ENCODE assay signal across 8 cellular contexts in genomic region chr18:12391487-12392136, GRCh38. TPM values are rescaled to one million over a fixed set of nuclear protein-coding genes. Genes with fewer than 3 reads are reported as not detected.
DNase-seq lines count a peak whose midpoint lies in the region; ATAC-seq and TF ChIP-seq lines count a peak whose summit lies in the region.

No MANE protein-coding gene starts in this region.

- H3K27ac Mint-ChIP-seq in CD4-positive, alpha-beta T cell: no peak overlapping the region
- H3K27ac Mint-ChIP-seq in T-helper 17 cell (no peak overlapping the region), MCF 10A (ENCODE audit: low read depth, unreplicated experiment) (no peak overlapping the region)

- no TSS peak for BruUV-seq in MCF 10A (replicated peaks; lab: Mats Ljungman, UMichigan)

- no peak overlapping the region for H3K4me3 Mint-ChIP-seq in CD4-positive, alpha-beta T cell
- no peak overlapping the region for H3K4me3 Mint-ChIP-seq in T-helper 17 cell
- H3K4me3 Mint-ChIP-seq in MCF 10A (ENCODE audit: unreplicated experiment): no peak overlapping the region

- H3K4me3 ChIP-seq in Loucy (ENCODE audit: low read length, poor library complexity, severe bottlenecking): no peak overlapping the region

- CTCF ChIA-PET in CD4-positive, alpha-beta T cell (lab: Charles Lee): interaction anchor here (1.0 kb wide), 1 partner anchor 16 kb away, joined by 3 read pairs; the partner anchor contains the start of gene PRELID3A
- CTCF ChIA-PET in MCF 10A (lab: Yijun Ruan, JAX): interaction anchor here (0.6 to 7.5 kb wide), 61 partner anchors 8 to 542 kb away, joined by 3 to 127 read pairs (median 3); partner anchors contain the start of genes PRELID3A and SPIRE1

- no peaks in the 10 kb centered on the region for H3K9me2 ChIP-seq in Loucy (replicated peaks; ENCODE audit: low read depth, low read length)

- H2AFZ ChIP-seq in Loucy (ENCODE audit: low read length): peak overlapping the region; percentile 41

- intact Hi-C loops in CD4-positive, alpha-beta T cell (cut with DNase I, micrococcal nuclease): loop anchor here (1.0 to 10.0 kb wide), 6 partner anchors 268 to 763 kb away; no protein-coding TSS in a partner anchor
- intact Hi-C loops in MCF 10A (cut with micrococcal nuclease): loop anchor here (1.0 to 10.0 kb wide), 4 partner anchors 269 to 541 kb away; no protein-coding TSS in a partner anchor

- no peak overlapping the region for H3K9ac ChIP-seq in Loucy (ENCODE audit: low read depth, low read length, poor library complexity, severe bottlenecking)

- H3K79me2 ChIP-seq in Loucy (ENCODE audit: insufficient read depth, low read length): no peaks in the 10 kb centered on the region

- DNase-seq in CD4-positive, alpha-beta T cell: peak; percentile 22 to 43 (median 34)
- peak in 1 of 3 donors; percentile 29 for DNase-seq in T-helper 17 cell
- DNase-seq in MCF 10A (ENCODE audit: unreplicated experiment): peak; percentile 75
- DNase-seq in iPS-NIHi7 (ENCODE audit: extremely low spot score): peak; percentile 58
- DNase-seq in stimulated activated CD4-positive, alpha-beta T cell treated with anti-CD3 and anti-CD28 coated beads, Interleukin-12 subunit alpha, Interleukin-12 subunit beta, amount 100 ng/mL, for 4 hours: peak; percentile 40

- H3K4me2 ChIP-seq in Loucy (ENCODE audit: low read depth, low read length, poor library complexity, severe bottlenecking): no peak overlapping the region

- no peaks in the 10 kb centered on the region for H4K20me1 ChIP-seq in Loucy (ENCODE audit: insufficient read depth, low read length, poor library complexity, severe bottlenecking)

- no peaks in the 10 kb centered on the region for H3K36me3 ChIP-seq in Loucy (ENCODE audit: insufficient read depth, low read length)

- no peaks in the 10 kb centered on the region for H3K9me3 Mint-ChIP-seq in CD4-positive, alpha-beta T cell
- H3K9me3 Mint-ChIP-seq in MCF 10A (ENCODE audit: unreplicated experiment): no peaks in the 10 kb centered on the region

- H3K4me1 ChIP-seq in Loucy (ENCODE audit: insufficient read depth, low read length, poor library complexity, severe bottlenecking): no peaks in the 10 kb centered on the region

- no peak overlapping the region for H3K27ac ChIP-seq in CD4-positive, alpha-beta T cell (ENCODE audit: low read depth, low read length)

- peaks cover 12% of the 10 kb centered on the region for H3K27me3 Mint-ChIP-seq in CD4-positive, alpha-beta T cell
- H3K27me3 Mint-ChIP-seq in T-helper 17 cell (peaks cover 18% of the 10 kb centered on the region), MCF 10A (ENCODE audit: insufficient read depth, unreplicated experiment) (no peaks in the 10 kb centered on the region)

- no peaks in the 10 kb centered on the region for H3K36me3 Mint-ChIP-seq in CD4-positive, alpha-beta T cell (ENCODE audit: low read depth)
- H3K36me3 Mint-ChIP-seq in T-helper 17 cell (ENCODE audit: low read depth) (no peaks in the 10 kb centered on the region), MCF 10A (ENCODE audit: insufficient read depth, unreplicated experiment) (no peaks in the 10 kb centered on the region)

- POLR2A ChIA-PET in CD4-positive, alpha-beta T cell (lab: Charles Lee): interaction anchor here (2.0 kb wide), 1 partner anchor 14 kb away, joined by 8 read pairs; the partner anchor contains the start of gene AFG3L2
- POLR2A ChIA-PET in MCF 10A (lab: Yijun Ruan, JAX): interaction anchor here (0.6 to 2.8 kb wide), 8 partner anchors 10 to 269 kb away, joined by 3 to 26 read pairs (median 4); partner anchors contain the start of genes AFG3L2, PRELID3A and SPIRE1

- H3K9me3 ChIP-seq in CD4-positive, alpha-beta T cell (ENCODE audit: control insufficient read depth, low read length): no peaks in the 10 kb centered on the region
- no peaks in the 10 kb centered on the region for H3K9me3 ChIP-seq in Loucy (ENCODE audit: insufficient read depth, low read depth, low read length)
- H3K9me3 ChIP-seq in T-helper 17 cell (ENCODE audit: control insufficient read depth, low read length, poor library complexity, severe bottlenecking): no peaks in the 10 kb centered on the region

- ATAC-seq in CD4-positive, alpha-beta T cell (ENCODE audit: poor library complexity): peak; percentile 99
- ATAC-seq in GM19324 (IDR thresholded peaks at IDR 0.05; ENCODE audit: low FRiP score, unreplicated experiment): peak; percentile 54
- peak; percentile 97 for ATAC-seq in T-helper 17 cell
- ATAC-seq in HG03520 (IDR thresholded peaks at IDR 0.05; ENCODE audit: unreplicated experiment): no peak

- H3K4me1 Mint-ChIP-seq in CD4-positive, alpha-beta T cell (ENCODE audit: low read depth): no peaks in the 10 kb centered on the region
- H3K4me1 Mint-ChIP-seq in T-helper 17 cell: peaks cover 3% of the 10 kb centered on the region
- H3K4me1 Mint-ChIP-seq in MCF 10A (ENCODE audit: insufficient read depth, unreplicated experiment): peaks cover 6% of the 10 kb centered on the region

- no peaks in the 10 kb centered on the region for H3F3A ChIP-seq in Loucy (ENCODE audit: low read depth)

- peak; percentile 82 for TF ChIP-seq CTCF in CD4-positive, alpha-beta T cell (IDR thresholded peaks at IDR 0.05)
- TF ChIP-seq CTCF in Loucy (conservative IDR thresholded peaks at IDR 0.05; ENCODE audit: low read length) (peak; percentile 87), MCF 10A (IDR thresholded peaks at IDR 0.05; ENCODE audit: unreplicated experiment) (peak; percentile 91)

- no peaks in the 10 kb centered on the region for H3K27me3 ChIP-seq in CD4-positive, alpha-beta T cell (ENCODE audit: control insufficient read depth, insufficient read depth, low read length)
- no peaks in the 10 kb centered on the region for H3K27me3 ChIP-seq in Loucy (ENCODE audit: insufficient read depth, low read length, poor library complexity, severe bottlenecking)

RNA-seq across cellular contexts. Expression of gene AFG3L2, which starts 14.6 kb away (rescaled TPM):
- total RNA-seq in CD4-positive, alpha-beta T cell: 10 to 100 TPM; 40.4 to 46.8 TPM
- total RNA-seq in T-helper 17 cell (10 to 100 TPM; 29.6 to 42.1 TPM), MCF 10A (2022) (56.7 and 77.2 TPM in 2 replicates)

RNA-seq across cellular contexts. Expression of gene PRELID3A, which starts 16.1 kb away (rescaled TPM):
- under 1 TPM in 1 of 2 experiments, not detected in 1; 0.22 TPM for total RNA-seq in CD4-positive, alpha-beta T cell
- total RNA-seq in T-helper 17 cell (under 1 TPM; 0.17 to 0.26 TPM), MCF 10A (2022) (16.5 and 17.1 TPM in 2 replicates)

Comparison
In these comparisons a context has a peak if more than half of its experiments do, and no peak if none do; other contexts are left out.
1. RNA of gene PRELID3A, which starts 16.1 kb away (total RNA-seq): 16.5 to 17.1 TPM in MCF 10A; 0.17 to 0.26 TPM in T-helper 17 cell and 0.22 TPM in CD4-positive, alpha-beta T cell; every median in the first group is over 10 times any median in the second.
2. Peak in every context shown above with its lines, with median percentiles within 50 percentile points of each other: CTCF ChIP-seq.